In genomic region chr4:168562021-168562691, GRCh38 we compare ENCODE assay signal across 1 cellular context.
TF ChIP-seq lines count a peak whose summit lies in the region.

No MANE protein-coding gene starts in this region.

TF ChIP-seq in HEK293, 187 proteins besides CTCF, POLR2A, EP300 and RAD21 (continued from another document and continues in another):
- no peak for TF ChIP-seq ZBTB44 (tag by site-specific recombination; IDR thresholded peaks at IDR 0.05)
- TF ChIP-seq SETDB1 (IDR thresholded peaks at IDR 0.05; ENCODE audit: insufficient read length, low read length) = no peak
- TF ChIP-seq ZNF830 (tag by site-specific recombination; IDR thresholded peaks at IDR 0.05; ENCODE audit: low read depth) = no peak
- TF ChIP-seq SP3 (tag by site-specific recombination; IDR thresholded peaks at IDR 0.05) = no peak
- TF ChIP-seq ZSCAN5A (tag by site-specific recombination; IDR thresholded peaks at IDR 0.05) = no peak
- TF ChIP-seq ZFP41 (tag by site-specific recombination; IDR thresholded peaks at IDR 0.05; ENCODE audit: borderline replicate concordance) = no peak
- TF ChIP-seq ZBTB11 (tag by site-specific recombination; conservative IDR thresholded peaks at IDR 0.05; ENCODE audit: low read depth) = no peak
- TF ChIP-seq ZNF624 (tag by site-specific recombination; IDR thresholded peaks at IDR 0.05) = no peak
- no peak for TF ChIP-seq ZNF169 (tag by site-specific recombination; IDR thresholded peaks at IDR 0.05)
- TF ChIP-seq ZNF24 (tag by site-specific recombination; IDR thresholded peaks at IDR 0.05) = peak; percentile 83
- no peak for TF ChIP-seq ZNF140 (tag by site-specific recombination; IDR thresholded peaks at IDR 0.05)
- TF ChIP-seq ZFHX2 (tag by site-specific recombination; conservative IDR thresholded peaks at IDR 0.05) = no peak
- no peak for TF ChIP-seq ZNF155 (tag by site-specific recombination; IDR thresholded peaks at IDR 0.05)
- peak; percentile 77; the same call in 1 of the 2 replicates for TF ChIP-seq ZNF362 (tag by site-specific recombination; IDR thresholded peaks at IDR 0.05)
- no peak for TF ChIP-seq ZNF580 (tag by site-specific recombination; IDR thresholded peaks at IDR 0.05)
- TF ChIP-seq ZNF704 (tag by site-specific recombination; IDR thresholded peaks at IDR 0.05) = no peak
- no peak for TF ChIP-seq ZNF2 (tag by site-specific recombination; IDR thresholded peaks at IDR 0.05)
- no peak for TF ChIP-seq ZNF514 (tag by site-specific recombination; IDR thresholded peaks at IDR 0.05)
- no peak for TF ChIP-seq ZNF248 (tag by site-specific recombination; IDR thresholded peaks at IDR 0.05)
- no peak for TF ChIP-seq ZNF510 (tag by site-specific recombination; IDR thresholded peaks at IDR 0.05; ENCODE audit: insufficient replicate concordance)
- TF ChIP-seq ZNF488 (tag by site-specific recombination; IDR thresholded peaks at IDR 0.05) = no peak
- TF ChIP-seq ZNF518A (tag by site-specific recombination; conservative IDR thresholded peaks at IDR 0.05; ENCODE audit: low read depth) = no peak
- peak; percentile 75 for TF ChIP-seq ZNF629 (tag by site-specific recombination; IDR thresholded peaks at IDR 0.05)
- TF ChIP-seq ZSCAN18 (tag by site-specific recombination; IDR thresholded peaks at IDR 0.05) = no peak
- peak; percentile 50 for TF ChIP-seq PRDM1 (tag by site-specific recombination; IDR thresholded peaks at IDR 0.05)
- TF ChIP-seq ZSCAN23 (tag by site-specific recombination; IDR thresholded peaks at IDR 0.05) = 0 out of 2 replicates have a peak, but pooled peaks have one; percentile 38
- no peak for TF ChIP-seq ZNF112 (tag by site-specific recombination; IDR thresholded peaks at IDR 0.05)
- TF ChIP-seq ZNF280D (tag by site-specific recombination; IDR thresholded peaks at IDR 0.05) = no peak
- TF ChIP-seq PRDM4 (tag by site-specific recombination; IDR thresholded peaks at IDR 0.05) = 0 out of 2 replicates have a peak, but pooled peaks have one; percentile 7
- no peak for TF ChIP-seq ZNF660 (tag by site-specific recombination; IDR thresholded peaks at IDR 0.05)
- no peak for TF ChIP-seq ZNF426 (tag by site-specific recombination; IDR thresholded peaks at IDR 0.05)
